In the genomic region with DNA sequence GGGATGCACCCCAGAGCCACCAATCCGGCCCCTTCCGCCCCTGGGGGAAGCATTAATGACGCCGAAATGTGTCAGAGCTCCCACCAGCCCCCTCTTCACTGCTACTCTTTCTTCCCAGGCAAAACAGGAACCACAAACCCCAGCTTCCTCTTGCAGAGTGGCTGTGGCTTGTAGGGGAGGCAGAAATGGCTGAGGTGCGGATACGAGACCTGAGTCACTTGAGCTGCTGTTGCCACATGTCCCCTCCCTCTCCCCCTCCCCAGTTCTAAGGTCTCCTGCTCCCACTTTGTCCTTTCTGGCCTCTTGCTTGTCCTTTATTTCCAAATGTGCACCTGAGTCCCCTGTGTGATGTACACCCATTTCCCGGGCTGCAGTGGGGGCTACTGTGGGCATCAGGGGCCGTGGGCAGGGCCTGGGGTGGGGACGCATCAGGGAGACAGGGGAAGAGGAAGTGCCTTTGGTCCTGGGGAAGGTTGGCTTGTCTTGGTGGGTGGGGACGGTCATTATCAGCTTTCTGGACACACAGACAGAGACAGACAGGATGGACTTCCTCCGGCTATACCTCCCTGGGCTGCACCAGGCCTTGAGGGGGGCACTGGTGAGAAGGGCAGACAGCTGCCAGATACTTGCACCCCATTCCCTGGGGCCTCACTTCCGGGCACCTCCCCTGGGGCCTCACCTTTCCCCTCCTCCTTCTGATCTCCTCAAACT, we compare ENCODE assay signal across 1 cellular context.
A peak's percentile ranks its signal among the peaks of the same experiment; 100 is the strongest.
TF ChIP-seq lines count a peak whose summit lies in the region.

A gene with protein sequence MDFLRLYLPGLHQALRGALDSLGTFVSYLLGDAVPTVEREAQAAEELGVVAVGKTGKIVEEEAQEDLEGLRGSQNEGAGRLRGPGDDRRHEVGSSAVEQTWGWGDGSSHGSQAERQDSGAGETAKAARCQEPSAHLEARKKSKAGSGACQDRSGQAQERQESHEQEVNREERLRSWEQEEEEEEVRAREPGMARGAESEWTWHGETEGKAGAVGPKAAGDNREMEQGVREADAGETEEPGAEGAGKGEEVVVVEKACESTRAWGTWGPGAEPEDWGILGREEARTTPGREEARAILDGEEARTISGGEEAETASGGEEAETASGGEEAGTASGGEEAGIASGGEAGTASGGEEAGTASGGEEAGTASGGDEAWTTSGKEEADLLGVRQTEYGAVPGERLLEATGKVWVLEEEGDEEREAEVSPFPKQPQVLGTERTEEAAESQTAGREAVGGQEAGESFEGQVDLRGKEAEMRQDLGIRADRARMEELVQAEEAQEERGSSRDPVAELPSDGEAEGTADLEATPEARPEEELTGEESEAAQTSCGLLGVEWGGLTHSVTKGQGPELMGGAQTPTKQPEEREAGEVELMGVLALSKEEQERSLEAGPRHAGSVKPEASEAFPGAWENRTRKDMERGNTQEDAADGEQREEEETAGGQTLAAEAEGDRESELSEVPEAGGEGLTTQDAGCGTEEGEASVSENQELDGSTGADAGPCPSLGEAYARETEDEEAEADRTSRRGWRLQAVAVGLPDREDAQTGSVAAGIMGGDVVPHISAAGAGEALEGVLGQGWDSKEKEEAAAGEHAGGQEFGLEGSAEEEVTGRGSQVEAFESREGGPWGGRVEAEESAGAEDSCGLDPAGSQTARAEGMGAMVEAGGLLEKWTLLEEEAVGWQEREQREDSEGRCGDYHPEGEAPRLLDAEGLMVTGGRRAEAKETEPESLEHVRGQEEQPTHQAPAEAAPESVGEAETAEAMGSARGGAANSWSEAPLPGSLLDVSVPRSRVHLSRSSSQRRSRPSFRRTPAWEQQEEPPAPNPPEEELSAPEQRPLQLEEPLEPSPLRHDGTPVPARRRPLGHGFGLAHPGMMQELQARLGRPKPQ (plus strand): TSS at position 503 of the 711 bp plus-strand sequence. CDS start 39 bp downstream, at position 542.

TF ChIP-seq in K562, 482 proteins besides CTCF, POLR2A, EP300 and RAD21 (continued from another document and continues in another):
- TF ChIP-seq ZNF511 (CRISPR knock-in tag; IDR thresholded peaks at IDR 0.05), result no peak
- peak; percentile 67 for TF ChIP-seq GABPA (tag; conservative IDR thresholded peaks at IDR 0.05; ENCODE audit: low read depth)
- TF ChIP-seq ZBTB40 (IDR thresholded peaks at IDR 0.05), result peak; percentile 60; the same call in 1 of the 2 replicates
- TF ChIP-seq ZBTB40 (CRISPR knock-in tag; IDR thresholded peaks at IDR 0.05), result no peak
- TF ChIP-seq ZNF639 (CRISPR knock-in tag; conservative IDR thresholded peaks at IDR 0.05 in 1 of 2, IDR thresholded peaks at IDR 0.05 in 1 of 2), result peak in 1 of 2 experiments; percentile 81; a peak in 2 of 4 replicates
- 0 out of 2 replicates have a peak, but pooled peaks have one; percentile 14 for TF ChIP-seq FOXK1 (CRISPR knock-in tag; IDR thresholded peaks at IDR 0.05; ENCODE audit: borderline replicate concordance)
- TF ChIP-seq ZBTB17 (CRISPR knock-in tag; IDR thresholded peaks at IDR 0.05), result peak; percentile 63; the same call in 1 of the 2 replicates
- peak; percentile 13; the same call in 1 of the 2 replicates for TF ChIP-seq SMARCA4 (IDR thresholded peaks at IDR 0.05)
- TF ChIP-seq CXXC5 (CRISPR knock-in tag; IDR thresholded peaks at IDR 0.05), result peak; percentile 20; the same call in 1 of the 2 replicates
- peak; percentile 67; the same call in 1 of the 2 replicates for TF ChIP-seq GTF2E2 (tag; IDR thresholded peaks at IDR 0.05)
- TF ChIP-seq CCNT2 (IDR thresholded peaks at IDR 0.05; ENCODE audit: borderline replicate concordance, extremely low read depth, insufficient read length, low read depth, low read length), result no peak
- TF ChIP-seq KLF6 (CRISPR knock-in tag; IDR thresholded peaks at IDR 0.05; ENCODE audit: borderline replicate concordance), result peak; percentile 41; the same call in 1 of the 2 replicates
- no peak for TF ChIP-seq SRF (CRISPR knock-in tag; IDR thresholded peaks at IDR 0.05)
- TF ChIP-seq NFRKB (IDR thresholded peaks at IDR 0.05; ENCODE audit: low read depth), result peak; percentile 72; the same call in 1 of the 2 replicates
- TF ChIP-seq FOSL1 (tag; conservative IDR thresholded peaks at IDR 0.05), result 0 out of 2 replicates have a peak, but pooled peaks have one; percentile 35
- peak; percentile 30; the same call in 1 of the 2 replicates for TF ChIP-seq ARID1B (IDR thresholded peaks at IDR 0.05)
- no peak for TF ChIP-seq DNMT1 (IDR thresholded peaks at IDR 0.05)
- no peak for TF ChIP-seq CHD4 (IDR thresholded peaks at IDR 0.05; ENCODE audit: insufficient read depth, insufficient replicate concordance, low read depth, low read length, poor library complexity, severe bottlenecking)
- TF ChIP-seq, protein P1, sequence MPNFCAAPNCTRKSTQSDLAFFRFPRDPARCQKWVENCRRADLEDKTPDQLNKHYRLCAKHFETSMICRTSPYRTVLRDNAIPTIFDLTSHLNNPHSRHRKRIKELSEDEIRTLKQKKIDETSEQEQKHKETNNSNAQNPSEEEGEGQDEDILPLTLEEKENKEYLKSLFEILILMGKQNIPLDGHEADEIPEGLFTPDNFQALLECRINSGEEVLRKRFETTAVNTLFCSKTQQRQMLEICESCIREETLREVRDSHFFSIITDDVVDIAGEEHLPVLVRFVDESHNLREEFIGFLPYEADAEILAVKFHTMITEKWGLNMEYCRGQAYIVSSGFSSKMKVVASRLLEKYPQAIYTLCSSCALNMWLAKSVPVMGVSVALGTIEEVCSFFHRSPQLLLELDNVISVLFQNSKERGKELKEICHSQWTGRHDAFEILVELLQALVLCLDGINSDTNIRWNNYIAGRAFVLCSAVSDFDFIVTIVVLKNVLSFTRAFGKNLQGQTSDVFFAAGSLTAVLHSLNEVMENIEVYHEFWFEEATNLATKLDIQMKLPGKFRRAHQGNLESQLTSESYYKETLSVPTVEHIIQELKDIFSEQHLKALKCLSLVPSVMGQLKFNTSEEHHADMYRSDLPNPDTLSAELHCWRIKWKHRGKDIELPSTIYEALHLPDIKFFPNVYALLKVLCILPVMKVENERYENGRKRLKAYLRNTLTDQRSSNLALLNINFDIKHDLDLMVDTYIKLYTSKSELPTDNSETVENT (CRISPR knock-in tag; IDR thresholded peaks at IDR 0.05), result 0 out of 2 replicates have a peak, but pooled peaks have one; percentile 21
- TF ChIP-seq ZEB2 (IDR thresholded peaks at IDR 0.05), result peak; percentile 20; the same call in 1 of the 2 replicates
- no peak for TF ChIP-seq PTBP1 (IDR thresholded peaks at IDR 0.05; ENCODE audit: low read depth, low read length)
- no peak for TF ChIP-seq DDX20 (tag; IDR thresholded peaks at IDR 0.05; ENCODE audit: low read depth)
- peak; percentile 37 for TF ChIP-seq CREM (IDR thresholded peaks at IDR 0.05; ENCODE audit: low read depth)
- peak; percentile 76; the same call in 1 of the 2 replicates for TF ChIP-seq ZNF766 (CRISPR knock-in tag; conservative IDR thresholded peaks at IDR 0.05)
- TF ChIP-seq ETV1 (tag; conservative IDR thresholded peaks at IDR 0.05; ENCODE audit: low read depth), result peak; percentile 66
- TF ChIP-seq, protein P2, sequence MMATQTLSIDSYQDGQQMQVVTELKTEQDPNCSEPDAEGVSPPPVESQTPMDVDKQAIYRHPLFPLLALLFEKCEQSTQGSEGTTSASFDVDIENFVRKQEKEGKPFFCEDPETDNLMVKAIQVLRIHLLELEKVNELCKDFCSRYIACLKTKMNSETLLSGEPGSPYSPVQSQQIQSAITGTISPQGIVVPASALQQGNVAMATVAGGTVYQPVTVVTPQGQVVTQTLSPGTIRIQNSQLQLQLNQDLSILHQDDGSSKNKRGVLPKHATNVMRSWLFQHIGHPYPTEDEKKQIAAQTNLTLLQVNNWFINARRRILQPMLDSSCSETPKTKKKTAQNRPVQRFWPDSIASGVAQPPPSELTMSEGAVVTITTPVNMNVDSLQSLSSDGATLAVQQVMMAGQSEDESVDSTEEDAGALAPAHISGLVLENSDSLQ (IDR thresholded peaks at IDR 0.05), result peak; percentile 51; the same call in 1 of the 2 replicates
- 0 out of 2 replicates have a peak, but pooled peaks have one; percentile 24 for TF ChIP-seq CBFB (CRISPR knock-in tag; IDR thresholded peaks at IDR 0.05)
- no peak for TF ChIP-seq MYC (IDR thresholded peaks at IDR 0.05; ENCODE audit: low read depth, low read length)
- no peak; the same call in 1 of the 2 replicates for TF ChIP-seq MYC (CRISPR knock-in tag; IDR thresholded peaks at IDR 0.05; ENCODE audit: borderline replicate concordance, low read depth)
